In the genomic region with DNA sequence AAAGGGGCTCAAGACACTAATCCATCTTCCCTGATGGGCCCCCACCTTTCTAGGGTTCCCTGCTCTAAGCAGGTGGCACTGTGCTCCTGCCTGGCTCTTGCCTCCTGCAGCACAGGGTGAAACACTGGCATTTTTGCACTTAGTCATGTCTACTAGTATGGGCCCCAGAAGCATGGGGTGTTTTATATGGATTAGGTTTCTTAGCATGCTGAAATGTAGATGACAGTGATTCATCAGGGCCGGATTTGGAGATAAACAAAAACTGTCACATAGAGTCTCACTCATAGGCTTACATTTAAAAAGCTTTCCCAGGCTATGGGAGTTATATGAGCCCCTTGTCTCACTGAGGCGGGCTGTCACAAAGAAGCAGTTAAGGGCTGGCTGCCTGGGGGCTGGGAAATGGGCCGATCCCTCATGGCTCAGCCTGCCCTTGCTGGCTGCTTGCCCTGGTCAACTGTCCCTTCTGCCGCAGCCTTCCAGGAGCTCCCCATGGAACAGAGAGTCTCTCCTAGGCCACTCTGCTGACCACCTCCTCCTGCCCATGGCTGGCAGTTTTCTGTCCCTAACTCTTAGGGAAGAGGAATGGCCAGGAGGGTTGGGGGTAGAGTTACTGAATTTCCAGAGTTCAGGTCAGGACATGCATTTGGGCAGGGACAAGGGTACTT, we compare ENCODE assay signal across 1 cellular context.
TF ChIP-seq lines count a peak whose summit lies in the region.

No MANE protein-coding gene starts in this region.

TF ChIP-seq in K562, 482 proteins besides CTCF, POLR2A, EP300 and RAD21 (continued from another document):
- TF ChIP-seq, protein P1, sequence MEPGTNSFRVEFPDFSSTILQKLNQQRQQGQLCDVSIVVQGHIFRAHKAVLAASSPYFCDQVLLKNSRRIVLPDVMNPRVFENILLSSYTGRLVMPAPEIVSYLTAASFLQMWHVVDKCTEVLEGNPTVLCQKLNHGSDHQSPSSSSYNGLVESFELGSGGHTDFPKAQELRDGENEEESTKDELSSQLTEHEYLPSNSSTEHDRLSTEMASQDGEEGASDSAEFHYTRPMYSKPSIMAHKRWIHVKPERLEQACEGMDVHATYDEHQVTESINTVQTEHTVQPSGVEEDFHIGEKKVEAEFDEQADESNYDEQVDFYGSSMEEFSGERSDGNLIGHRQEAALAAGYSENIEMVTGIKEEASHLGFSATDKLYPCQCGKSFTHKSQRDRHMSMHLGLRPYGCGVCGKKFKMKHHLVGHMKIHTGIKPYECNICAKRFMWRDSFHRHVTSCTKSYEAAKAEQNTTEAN (CRISPR knock-in tag; IDR thresholded peaks at IDR 0.05), result no peak
- TF ChIP-seq MEIS2 (IDR thresholded peaks at IDR 0.05; ENCODE audit: partially characterized antibody), result peak; percentile 68
- TF ChIP-seq RCOR1 (IDR thresholded peaks at IDR 0.05; ENCODE audit: borderline replicate concordance in 1 of 2, low read depth in 2 of 2, low read length in 2 of 2), result peak in 1 of 2 experiments; percentile 67; a peak in 2 of 4 replicates
- no peak for TF ChIP-seq ZNF57 (CRISPR knock-in tag; IDR thresholded peaks at IDR 0.05)
- TF ChIP-seq SMARCA5 (IDR thresholded peaks at IDR 0.05), result no peak
- no peak for TF ChIP-seq YBX1 (IDR thresholded peaks at IDR 0.05)
- TF ChIP-seq, protein P2, sequence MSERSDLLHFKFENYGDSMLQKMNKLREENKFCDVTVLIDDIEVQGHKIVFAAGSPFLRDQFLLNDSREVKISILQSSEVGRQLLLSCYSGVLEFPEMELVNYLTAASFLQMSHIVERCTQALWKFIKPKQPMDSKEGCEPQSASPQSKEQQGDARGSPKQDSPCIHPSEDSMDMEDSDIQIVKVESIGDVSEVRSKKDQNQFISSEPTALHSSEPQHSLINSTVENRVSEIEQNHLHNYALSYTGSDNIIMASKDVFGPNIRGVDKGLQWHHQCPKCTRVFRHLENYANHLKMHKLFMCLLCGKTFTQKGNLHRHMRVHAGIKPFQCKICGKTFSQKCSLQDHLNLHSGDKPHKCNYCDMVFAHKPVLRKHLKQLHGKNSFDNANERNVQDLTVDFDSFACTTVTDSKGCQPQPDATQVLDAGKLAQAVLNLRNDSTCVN (CRISPR knock-in tag; IDR thresholded peaks at IDR 0.05), result no peak
- TF ChIP-seq GATA2 (CRISPR knock-in tag; IDR thresholded peaks at IDR 0.05), result peak; percentile 48; the same call in 1 of the 2 replicates
- TF ChIP-seq SMAD4 (CRISPR knock-in tag; conservative IDR thresholded peaks at IDR 0.05), result no peak
- TF ChIP-seq HDAC3 (IDR thresholded peaks at IDR 0.05; ENCODE audit: borderline replicate concordance, partially characterized antibody), result no peak
- TF ChIP-seq PCBP2 (IDR thresholded peaks at IDR 0.05; ENCODE audit: low read depth, low read length, poor library complexity, severe bottlenecking), result no peak
- no peak for TF ChIP-seq KHSRP (IDR thresholded peaks at IDR 0.05)
- TF ChIP-seq CBFA2T3 (IDR thresholded peaks at IDR 0.05), result peak; percentile 68
- TF ChIP-seq, protein P3, sequence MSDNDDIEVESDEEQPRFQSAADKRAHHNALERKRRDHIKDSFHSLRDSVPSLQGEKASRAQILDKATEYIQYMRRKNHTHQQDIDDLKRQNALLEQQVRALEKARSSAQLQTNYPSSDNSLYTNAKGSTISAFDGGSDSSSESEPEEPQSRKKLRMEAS (CRISPR knock-in tag; IDR thresholded peaks at IDR 0.05), result 0 out of 2 replicates have a peak, but pooled peaks have one; percentile 6
- TF ChIP-seq, protein P4, sequence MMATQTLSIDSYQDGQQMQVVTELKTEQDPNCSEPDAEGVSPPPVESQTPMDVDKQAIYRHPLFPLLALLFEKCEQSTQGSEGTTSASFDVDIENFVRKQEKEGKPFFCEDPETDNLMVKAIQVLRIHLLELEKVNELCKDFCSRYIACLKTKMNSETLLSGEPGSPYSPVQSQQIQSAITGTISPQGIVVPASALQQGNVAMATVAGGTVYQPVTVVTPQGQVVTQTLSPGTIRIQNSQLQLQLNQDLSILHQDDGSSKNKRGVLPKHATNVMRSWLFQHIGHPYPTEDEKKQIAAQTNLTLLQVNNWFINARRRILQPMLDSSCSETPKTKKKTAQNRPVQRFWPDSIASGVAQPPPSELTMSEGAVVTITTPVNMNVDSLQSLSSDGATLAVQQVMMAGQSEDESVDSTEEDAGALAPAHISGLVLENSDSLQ (IDR thresholded peaks at IDR 0.05), result peak; percentile 44; the same call in 1 of the 2 replicates
- TF ChIP-seq ETS2 (tag; IDR thresholded peaks at IDR 0.05; ENCODE audit: borderline replicate concordance, poor library complexity, severe bottlenecking), result no peak
- peak; percentile 45 for TF ChIP-seq ARID1B (IDR thresholded peaks at IDR 0.05)
- no peak for TF ChIP-seq GATAD2B (IDR thresholded peaks at IDR 0.05; ENCODE audit: borderline replicate concordance)
- TF ChIP-seq, protein P5, sequence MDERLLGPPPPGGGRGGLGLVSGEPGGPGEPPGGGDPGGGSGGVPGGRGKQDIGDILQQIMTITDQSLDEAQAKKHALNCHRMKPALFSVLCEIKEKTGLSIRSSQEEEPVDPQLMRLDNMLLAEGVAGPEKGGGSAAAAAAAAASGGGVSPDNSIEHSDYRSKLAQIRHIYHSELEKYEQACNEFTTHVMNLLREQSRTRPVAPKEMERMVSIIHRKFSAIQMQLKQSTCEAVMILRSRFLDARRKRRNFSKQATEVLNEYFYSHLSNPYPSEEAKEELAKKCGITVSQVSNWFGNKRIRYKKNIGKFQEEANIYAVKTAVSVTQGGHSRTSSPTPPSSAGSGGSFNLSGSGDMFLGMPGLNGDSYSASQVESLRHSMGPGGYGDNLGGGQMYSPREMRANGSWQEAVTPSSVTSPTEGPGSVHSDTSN (CRISPR knock-in tag; IDR thresholded peaks at IDR 0.05; ENCODE audit: low read depth), result no peak
- TF ChIP-seq, protein P5 (tag; conservative IDR thresholded peaks at IDR 0.05; ENCODE audit: low read depth), result peak; percentile 59
- peak; percentile 34; the same call in 1 of the 2 replicates for TF ChIP-seq TCF3 (CRISPR knock-in tag; IDR thresholded peaks at IDR 0.05)
- TF ChIP-seq GTF2A2 (tag; IDR thresholded peaks at IDR 0.05), result no peak
- peak; percentile 33 for TF ChIP-seq CBFA2T2 (conservative IDR thresholded peaks at IDR 0.05)
- TF ChIP-seq KDM2B (CRISPR knock-in tag; IDR thresholded peaks at IDR 0.05), result no peak
- TF ChIP-seq ETV5 (CRISPR knock-in tag; IDR thresholded peaks at IDR 0.05; ENCODE audit: low read depth), result 0 out of 2 replicates have a peak, but pooled peaks have one; percentile 21
- TF ChIP-seq, protein P6, sequence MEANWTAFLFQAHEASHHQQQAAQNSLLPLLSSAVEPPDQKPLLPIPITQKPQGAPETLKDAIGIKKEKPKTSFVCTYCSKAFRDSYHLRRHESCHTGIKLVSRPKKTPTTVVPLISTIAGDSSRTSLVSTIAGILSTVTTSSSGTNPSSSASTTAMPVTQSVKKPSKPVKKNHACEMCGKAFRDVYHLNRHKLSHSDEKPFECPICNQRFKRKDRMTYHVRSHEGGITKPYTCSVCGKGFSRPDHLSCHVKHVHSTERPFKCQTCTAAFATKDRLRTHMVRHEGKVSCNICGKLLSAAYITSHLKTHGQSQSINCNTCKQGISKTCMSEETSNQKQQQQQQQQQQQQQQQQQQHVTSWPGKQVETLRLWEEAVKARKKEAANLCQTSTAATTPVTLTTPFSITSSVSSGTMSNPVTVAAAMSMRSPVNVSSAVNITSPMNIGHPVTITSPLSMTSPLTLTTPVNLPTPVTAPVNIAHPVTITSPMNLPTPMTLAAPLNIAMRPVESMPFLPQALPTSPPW (CRISPR knock-in tag; IDR thresholded peaks at IDR 0.05), result no peak; the same call in 1 of the 2 replicates
- peak; percentile 44 to 68; a peak in 3 of 4 replicates for TF ChIP-seq KDM1A (IDR thresholded peaks at IDR 0.05)
- 0 out of 2 replicates have a peak, but pooled peaks have one; percentile 22 for TF ChIP-seq HDAC2 (IDR thresholded peaks at IDR 0.05)
- no peak for TF ChIP-seq RBM39 (optimal IDR thresholded peaks at IDR 0.05; ENCODE audit: low read depth, low read length)
- peak; percentile 24 for TF ChIP-seq NFIC (IDR thresholded peaks at IDR 0.05)
- TF ChIP-seq HNRNPUL1 (IDR thresholded peaks at IDR 0.05; ENCODE audit: low read length), result no peak
- peak; percentile 64 for TF ChIP-seq FOSL1 (tag; conservative IDR thresholded peaks at IDR 0.05)
- TF ChIP-seq ZBTB7A (IDR thresholded peaks at IDR 0.05; ENCODE audit: borderline replicate concordance, control insufficient read depth, low read depth, low read length), result no peak
- TF ChIP-seq CBX5 (IDR thresholded peaks at IDR 0.05; ENCODE audit: borderline replicate concordance, low read depth), result no peak
